Comparison of ENCODE assay signal across 1 cellular context in the genomic region with DNA sequence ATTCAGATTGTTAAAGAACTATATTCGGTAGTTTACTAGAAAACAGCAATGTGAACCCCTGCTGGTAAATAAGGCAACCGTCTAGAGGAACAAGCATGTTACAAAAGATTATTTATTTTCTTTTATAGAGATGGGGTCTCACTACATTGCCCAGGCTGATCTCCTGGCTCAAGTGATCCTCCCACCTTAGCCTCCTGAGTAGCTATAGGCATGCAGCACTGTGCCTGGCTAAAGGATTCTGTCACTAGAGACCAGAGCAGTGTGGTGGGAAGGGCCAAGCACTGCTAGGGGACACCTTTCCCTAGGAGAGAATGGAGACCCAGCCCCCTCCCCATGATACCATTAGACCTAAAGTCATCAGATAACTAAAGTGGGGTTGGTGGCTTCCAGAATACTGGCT.
TF ChIP-seq lines count a peak whose summit lies in the region.

No MANE protein-coding gene starts in this region.

TF ChIP-seq in HepG2, 621 proteins besides CTCF, POLR2A, EP300 and RAD21 (continued from another document):
- TF ChIP-seq MAF1 (CRISPR knock-in tag; IDR thresholded peaks at IDR 0.05; ENCODE audit: borderline replicate concordance) (no peak), SRY (CRISPR knock-in tag; IDR thresholded peaks at IDR 0.05) (no peak)
